1 cellular context compared by ENCODE assay signal in genomic region chr3:152397348-152397747, GRCh38.
A peak's percentile ranks its signal among the peaks of the same experiment; 100 is the strongest.
TF ChIP-seq lines count a peak whose summit lies in the region.

No MANE protein-coding gene starts in this region.

TF ChIP-seq in H1, 55 proteins besides CTCF, POLR2A, EP300 and RAD21:
- TF ChIP-seq KDM1A (IDR thresholded peaks at IDR 0.05; ENCODE audit: borderline replicate concordance, low read length): 0 out of 2 replicates have a peak, but pooled peaks have one; percentile 15
